In the genomic region with DNA sequence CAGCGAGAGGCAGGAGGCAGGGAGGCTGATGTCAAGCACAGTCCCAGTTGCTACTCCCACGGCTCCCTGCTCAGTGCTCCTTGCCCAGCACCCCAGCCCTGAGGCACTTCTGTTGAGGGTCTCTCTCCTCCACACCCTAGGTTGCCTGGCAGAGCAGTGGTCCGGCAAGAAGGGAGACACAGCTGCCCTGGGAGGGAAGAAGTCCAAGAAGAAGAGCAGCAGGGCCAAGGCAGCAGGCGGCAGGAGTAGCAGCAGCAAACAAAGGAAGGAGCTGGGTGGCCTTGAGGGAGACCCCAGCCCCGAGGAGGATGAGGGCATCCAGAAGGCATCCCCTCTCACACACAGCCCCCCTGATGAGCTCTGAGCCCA, we compare ENCODE assay signal across 19 cellular contexts. TPM values are rescaled to one million over a fixed set of nuclear protein-coding genes. Genes with fewer than 3 reads are reported as not detected.
"Had no signal": no experiment of that assay in that cellular context is flagged by ENCODE, and none has a peak within 500 bp of the region (broad histone marks: within the 10 kb centered on the region; RNA-seq: fewer than 3 reads in every experiment).

No MANE protein-coding gene starts in this region.

- DNase-seq: activated CD4-positive, alpha-beta T cell treated with anti-CD3 and anti-CD28 coated beads, Interleukin-2, amount 50 U/mL, for 48 hours; activated gamma-delta T cell treated with Interleukin-2 at 50 U/mL for 16 hours; activated T-cell treated with anti-CD3 and anti-CD28 coated beads, Interleukin-2, amount 50 U/mL, for 48 hours; dorsolateral prefrontal cortex; left ventricle myocardium inferior; mesenchymal stem cell; psoas muscle; SK-N-SH; spleen; stimulated activated CD4-positive, alpha-beta T cell treated with anti-CD3 and anti-CD28 coated beads, Interleukin-1b, Interleukin-23, amount 100 ng/mL, for 48 hours; T-cell; tibial artery had no signal

- H3K4me1 ChIP-seq: ascending aorta, psoas muscle had no signal

- H3K27me3 Mint-ChIP-seq: T-cell had no signal

- H3K4me3 ChIP-seq: ascending aorta, dorsolateral prefrontal cortex, left ventricle myocardium inferior, psoas muscle, spleen, tibial artery had no signal

- ATAC-seq: psoas muscle, sciatic nerve, T-cell had no signal

- H3K27ac ChIP-seq: ascending aorta, dorsolateral prefrontal cortex, left ventricle myocardium inferior, psoas muscle, tibial artery had no signal

- H3K9me3 Mint-ChIP-seq: nephron, T-cell had no signal

- H3K9ac ChIP-seq: SK-N-SH had no signal

- H3K9me3 ChIP-seq: ascending aorta, left ventricle myocardium inferior, psoas muscle, SK-N-SH, spleen, tibial artery had no signal

- H3K4me3 Mint-ChIP-seq: nephron, T-cell had no signal

- FAIRE-seq: bronchial epithelial cell, keratinocyte, urothelium cell line had no signal

RNA-seq across cellular contexts. Expression of a gene that starts 22.1 kb away (rescaled TPM):
- total RNA-seq: ascending aorta had no signal

RNA-seq across cellular contexts. Expression of a gene that starts 22.6 kb away (rescaled TPM):
- total RNA-seq: ascending aorta, bronchial epithelial cell, left ventricle myocardium inferior, psoas muscle had no signal
- polyA plus RNA-seq: esophagus, keratinocyte, SK-N-SH had no signal
